13 cellular contexts compared by ENCODE assay signal in genomic region chr10:132972149-132972985, GRCh38.
DNase-seq lines count a peak whose midpoint lies in the region.
"Had no signal": no experiment of that assay in that cellular context is flagged by ENCODE, and none has a peak within 500 bp of the region (broad histone marks: within the 10 kb centered on the region; RNA-seq: fewer than 3 reads in every experiment).

No MANE protein-coding gene starts in this region.

- H3K27me3 ChIP-seq in BLaER1 (peaks cover 18% of the 10 kb centered on the region), iPS-20b (ENCODE audit: insufficient read depth, low read length) (peaks cover 11% of the 10 kb centered on the region; the same call in 1 of the 2 replicates)
- H3K27me3 ChIP-seq in BLaER1 treated with 17β-estradiol and CSF1 and Interleukin-3, amounts not matched to agents 10 nM and 100 nM = peaks cover 32 to 78% (median 53%) of the 10 kb centered on the region in 11 experiments

- H3K27ac ChIP-seq in BLaER1 = no peak overlapping the region
- H3K27ac ChIP-seq in BLaER1 treated with 17β-estradiol and CSF1 and Interleukin-3, amounts not matched to agents 10 nM and 100 nM = no peak overlapping the region
- no peak overlapping the region for H3K27ac ChIP-seq in iPS-20b (ENCODE audit: low read length)

- H3K36me3 ChIP-seq in BLaER1 (no peaks in the 10 kb centered on the region), iPS-20b (ENCODE audit: insufficient read depth, low read depth, low read length) (no peaks in the 10 kb centered on the region)
- H3K36me3 ChIP-seq in BLaER1 treated with 17β-estradiol and CSF1 and Interleukin-3, amounts not matched to agents 10 nM and 100 nM = no peaks in the 10 kb centered on the region
- H3K36me3 ChIP-seq: BE2C had no signal

- peaks cover 26% of the 10 kb centered on the region for H4K20me1 ChIP-seq in BLaER1
- H4K20me1 ChIP-seq in BLaER1 treated with 17β-estradiol and CSF1 and Interleukin-3, amounts not matched to agents 10 nM and 100 nM = peaks cover 0 to 39% (median 13%) of the 10 kb centered on the region in 11 experiments; a peak in 11 of 22 replicates

- H3K9me3 ChIP-seq in BLaER1 (peaks cover 10% of the 10 kb centered on the region), iPS-20b (ENCODE audit: insufficient read depth, low read depth, low read length) (no peaks in the 10 kb centered on the region)
- H3K9me3 ChIP-seq in BLaER1 treated with 17β-estradiol and CSF1 and Interleukin-3, amounts not matched to agents 10 nM and 100 nM (replicated peaks in 1 of 11) = peaks cover 6 to 19% (median 16%) of the 10 kb centered on the region in 11 experiments; a peak in 18 of 22 replicates
- H3K9me3 ChIP-seq: BE2C had no signal

- H3K9ac ChIP-seq in BLaER1 (no peak overlapping the region), iPS-20b (ENCODE audit: low read depth, low read length) (peak overlapping the region; percentile 37; the same call in 1 of the 2 replicates)
- H3K9ac ChIP-seq in BLaER1 treated with 17β-estradiol and CSF1 and Interleukin-3, amounts not matched to agents 10 nM and 100 nM = 0 out of 22 replicates have a peak overlapping the region, but pooled peaks of 1 of the 11 experiments have one; percentile 3

- no peak overlapping the region for H3K4me3 ChIP-seq in BLaER1
- no peak overlapping the region for H3K4me3 ChIP-seq in BLaER1 treated with 17β-estradiol and CSF1 and Interleukin-3, amounts not matched to agents 10 nM and 100 nM
- peak overlapping the region; percentile 49; the same call in 1 of the 2 replicates for H3K4me3 ChIP-seq in iPS-20b (ENCODE audit: low read length)

- H3K4me2 ChIP-seq in BLaER1 = peak overlapping the region; percentile 79
- peak overlapping the region in 8 of 11 experiments; percentile 5 to 90 (median 85); a peak in 12 of 22 replicates for H3K4me2 ChIP-seq in BLaER1 treated with 17β-estradiol and CSF1 and Interleukin-3, amounts not matched to agents 10 nM and 100 nM

- H3K4me1 ChIP-seq in BLaER1 (peaks cover 45% of the 10 kb centered on the region), iPS-20b (ENCODE audit: insufficient read depth, low read length) (peaks cover 12% of the 10 kb centered on the region; the same call in 1 of the 2 replicates)
- H3K4me1 ChIP-seq in BLaER1 treated with 17β-estradiol and CSF1 and Interleukin-3, amounts not matched to agents 10 nM and 100 nM = peaks cover 25 to 49% (median 44%) of the 10 kb centered on the region in 10 experiments
- H3K4me1 ChIP-seq: BE2C had no signal

- DNase-seq in retina = peak; percentile 49
- no peak for DNase-seq in D341Med (ENCODE audit: low spot score)
- no peak for DNase-seq in MV-4-11 (lab: John Stamatoyannopoulos, UW)
- no peak for DNase-seq in NCI-H187 (lab: John Stamatoyannopoulos, UW)
- DNase-seq: BE2C, DMS 273 treated with DMSO at 0.1 percent for 48 hours, MM.1S, NCI-H2029, NCI-H510A, SHP77 treated with DMSO at 0.1 percent for 48 hours had no signal
